Comparison of ENCODE assay signal across 11 cellular contexts in genomic region chr11:35343033-35343598, GRCh38.
DNase-seq lines count a peak whose midpoint lies in the region; ATAC-seq and TF ChIP-seq lines count a peak whose summit lies in the region.
"Had no signal": no experiment of that assay in that cellular context is flagged by ENCODE, and none has a peak within 500 bp of the region (broad histone marks: within the 10 kb centered on the region; RNA-seq: fewer than 3 reads in every experiment).

No MANE protein-coding gene starts in this region.

- no peaks in the 10 kb centered on the region for H3K36me3 Mint-ChIP-seq in dendritic cell treated with granulocyte-macrophage colony-stimulating factor and Interleukin-4, amounts not matched to agents 40 ng/mL and 50 ng/mL, for 4 days (ENCODE audit: low read depth)

- peak overlapping the region; percentile 82 for H3K27ac Mint-ChIP-seq in dendritic cell treated with granulocyte-macrophage colony-stimulating factor and Interleukin-4, amounts not matched to agents 40 ng/mL and 50 ng/mL, for 4 days

- H3K4me3 Mint-ChIP-seq in dendritic cell treated with granulocyte-macrophage colony-stimulating factor and Interleukin-4, amounts not matched to agents 40 ng/mL and 50 ng/mL, for 4 days, result no peak overlapping the region

- H3K9me3 Mint-ChIP-seq in dendritic cell treated with granulocyte-macrophage colony-stimulating factor and Interleukin-4, amounts not matched to agents 40 ng/mL and 50 ng/mL, for 4 days, result peaks cover 5% of the 10 kb centered on the region

- H3K4me3 ChIP-seq in GM12865 (ENCODE audit: low read depth, low read length), result no peak overlapping the region
- H3K4me3 ChIP-seq: BLaER1, left ventricle myocardium inferior had no signal

- no peaks in the 10 kb centered on the region for H3K27me3 Mint-ChIP-seq in dendritic cell treated with granulocyte-macrophage colony-stimulating factor and Interleukin-4, amounts not matched to agents 40 ng/mL and 50 ng/mL, for 4 days

- TF ChIP-seq CTCF in GM12865 (IDR thresholded peaks at IDR 0.05; ENCODE audit: insufficient read depth, low read depth, low read length, missing control alignments), result no peak

- ATAC-seq in GM21786 (IDR thresholded peaks at IDR 0.05; ENCODE audit: unreplicated experiment) (peak; percentile 51), left colon (no peak)

- intact Hi-C loops in dendritic cell treated with granulocyte-macrophage colony-stimulating factor and Interleukin-4, amounts not matched to agents 40 ng/mL and 50 ng/mL, for 4 days (cut with micrococcal nuclease), result no loop called here
- intact Hi-C loops in left colon (cut with DNase I, micrococcal nuclease), result no loop called here

- peaks cover 88% of the 10 kb centered on the region for H3K4me1 Mint-ChIP-seq in dendritic cell treated with granulocyte-macrophage colony-stimulating factor and Interleukin-4, amounts not matched to agents 40 ng/mL and 50 ng/mL, for 4 days (ENCODE audit: low read depth)

- DNase-seq in GM12865 (ENCODE audit: low read depth) (peak; percentile 76), OCI-M1 (lab: John Stamatoyannopoulos, UW) (peak; percentile 36), left colon (no peak), NCI-H128 (lab: John Stamatoyannopoulos, UW; ENCODE audit: unreplicated experiment) (no peak), NCI-H2029 (lab: John Stamatoyannopoulos, UW) (no peak)
- DNase-seq in effector CD4-positive, alpha-beta T cell, result no peak
- DNase-seq: dermis blood vessel endothelial cell, left ventricle myocardium inferior had no signal

Comparison
In these comparisons a context has a peak if more than half of its experiments do, and no peak if none do; other contexts are left out.
1. DNase-seq: peak in GM12865 (single experiment) and OCI-M1 (single experiment); none in left colon (0 of 2), NCI-H128 (single experiment), effector CD4-positive, alpha-beta T cell (single experiment) and NCI-H2029 (single experiment).